In the genomic region with DNA sequence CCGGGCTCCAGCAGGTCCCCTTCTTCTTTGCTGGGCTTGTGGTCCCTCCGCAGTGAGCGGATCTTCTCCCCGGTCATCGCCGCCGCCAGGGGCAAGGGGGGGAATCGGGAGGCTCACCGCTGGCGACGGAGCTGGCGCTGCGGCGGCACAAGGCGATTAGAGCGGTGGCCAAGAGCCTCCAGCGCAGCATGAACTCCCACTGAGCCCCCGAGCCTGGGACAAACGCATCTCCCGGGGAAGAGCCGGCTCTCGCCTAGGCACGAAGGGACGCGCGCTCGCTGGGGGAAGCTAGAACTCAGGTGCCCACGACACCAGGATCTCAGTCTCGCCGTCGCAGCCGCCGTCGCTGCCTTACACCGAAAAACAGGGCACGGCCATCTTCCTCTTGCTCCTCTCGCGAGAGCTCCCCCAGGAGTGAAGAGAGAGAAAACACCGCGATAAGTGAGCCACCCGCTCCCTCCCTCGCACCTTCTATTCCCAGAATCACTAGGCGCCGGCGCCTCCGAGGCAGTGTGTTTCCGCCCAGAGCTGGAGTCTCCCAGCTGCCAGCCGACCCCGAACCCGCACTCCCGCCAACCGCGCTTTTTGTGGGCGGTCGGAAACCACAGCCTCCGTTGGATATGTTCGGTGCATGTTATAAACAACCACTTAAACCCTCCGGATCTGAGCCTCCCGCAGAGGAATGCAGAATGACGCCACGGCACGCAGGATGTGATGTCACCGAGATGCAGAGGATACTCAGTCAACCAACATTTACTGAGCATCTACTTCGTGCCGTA, we compare ENCODE assay signal across 1 cellular context.
TF ChIP-seq lines count a peak whose summit lies in the region.

A gene with protein sequence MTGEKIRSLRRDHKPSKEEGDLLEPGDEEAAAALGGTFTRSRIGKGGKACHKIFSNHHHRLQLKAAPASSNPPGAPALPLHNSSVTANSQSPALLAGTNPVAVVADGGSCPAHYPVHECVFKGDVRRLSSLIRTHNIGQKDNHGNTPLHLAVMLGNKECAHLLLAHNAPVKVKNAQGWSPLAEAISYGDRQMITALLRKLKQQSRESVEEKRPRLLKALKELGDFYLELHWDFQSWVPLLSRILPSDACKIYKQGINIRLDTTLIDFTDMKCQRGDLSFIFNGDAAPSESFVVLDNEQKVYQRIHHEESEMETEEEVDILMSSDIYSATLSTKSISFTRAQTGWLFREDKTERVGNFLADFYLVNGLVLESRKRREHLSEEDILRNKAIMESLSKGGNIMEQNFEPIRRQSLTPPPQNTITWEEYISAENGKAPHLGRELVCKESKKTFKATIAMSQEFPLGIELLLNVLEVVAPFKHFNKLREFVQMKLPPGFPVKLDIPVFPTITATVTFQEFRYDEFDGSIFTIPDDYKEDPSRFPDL (minus strand): TSS at position 391 of the 779 bp plus-strand sequence. CDS start 314 bp downstream, at position 77.

TF ChIP-seq in K562, 482 proteins besides CTCF, POLR2A, EP300 and RAD21 (continued from another document and continues in another):
- TF ChIP-seq, protein P1, sequence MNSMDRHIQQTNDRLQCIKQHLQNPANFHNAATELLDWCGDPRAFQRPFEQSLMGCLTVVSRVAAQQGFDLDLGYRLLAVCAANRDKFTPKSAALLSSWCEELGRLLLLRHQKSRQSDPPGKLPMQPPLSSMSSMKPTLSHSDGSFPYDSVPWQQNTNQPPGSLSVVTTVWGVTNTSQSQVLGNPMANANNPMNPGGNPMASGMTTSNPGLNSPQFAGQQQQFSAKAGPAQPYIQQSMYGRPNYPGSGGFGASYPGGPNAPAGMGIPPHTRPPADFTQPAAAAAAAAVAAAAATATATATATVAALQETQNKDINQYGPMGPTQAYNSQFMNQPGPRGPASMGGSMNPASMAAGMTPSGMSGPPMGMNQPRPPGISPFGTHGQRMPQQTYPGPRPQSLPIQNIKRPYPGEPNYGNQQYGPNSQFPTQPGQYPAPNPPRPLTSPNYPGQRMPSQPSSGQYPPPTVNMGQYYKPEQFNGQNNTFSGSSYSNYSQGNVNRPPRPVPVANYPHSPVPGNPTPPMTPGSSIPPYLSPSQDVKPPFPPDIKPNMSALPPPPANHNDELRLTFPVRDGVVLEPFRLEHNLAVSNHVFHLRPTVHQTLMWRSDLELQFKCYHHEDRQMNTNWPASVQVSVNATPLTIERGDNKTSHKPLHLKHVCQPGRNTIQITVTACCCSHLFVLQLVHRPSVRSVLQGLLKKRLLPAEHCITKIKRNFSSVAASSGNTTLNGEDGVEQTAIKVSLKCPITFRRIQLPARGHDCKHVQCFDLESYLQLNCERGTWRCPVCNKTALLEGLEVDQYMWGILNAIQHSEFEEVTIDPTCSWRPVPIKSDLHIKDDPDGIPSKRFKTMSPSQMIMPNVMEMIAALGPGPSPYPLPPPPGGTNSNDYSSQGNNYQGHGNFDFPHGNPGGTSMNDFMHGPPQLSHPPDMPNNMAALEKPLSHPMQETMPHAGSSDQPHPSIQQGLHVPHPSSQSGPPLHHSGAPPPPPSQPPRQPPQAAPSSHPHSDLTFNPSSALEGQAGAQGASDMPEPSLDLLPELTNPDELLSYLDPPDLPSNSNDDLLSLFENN (IDR thresholded peaks at IDR 0.05; ENCODE audit: low read depth in 2 of 2, low read length in 2 of 2) = no peak
- TF ChIP-seq, protein P2, sequence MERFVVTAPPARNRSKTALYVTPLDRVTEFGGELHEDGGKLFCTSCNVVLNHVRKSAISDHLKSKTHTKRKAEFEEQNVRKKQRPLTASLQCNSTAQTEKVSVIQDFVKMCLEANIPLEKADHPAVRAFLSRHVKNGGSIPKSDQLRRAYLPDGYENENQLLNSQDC (CRISPR knock-in tag; IDR thresholded peaks at IDR 0.05) = no peak
- TF ChIP-seq CEBPG (CRISPR knock-in tag; IDR thresholded peaks at IDR 0.05) (no peak), CEBPG (tag; conservative IDR thresholded peaks at IDR 0.05 in 1 of 2, IDR thresholded peaks at IDR 0.05 in 1 of 2) (peak in 1 of 2 experiments; percentile 39; a peak in 1 of 4 replicates), ZNF586 (CRISPR knock-in tag; conservative IDR thresholded peaks at IDR 0.05) (no peak), CHCHD3 (CRISPR knock-in tag; IDR thresholded peaks at IDR 0.05) (peak; percentile 20; the same call in 1 of the 2 replicates), ZNF707 (CRISPR knock-in tag; conservative IDR thresholded peaks at IDR 0.05) (0 out of 2 replicates have a peak, but pooled peaks have one; percentile 59), NCOA4 (IDR thresholded peaks at IDR 0.05; ENCODE audit: partially characterized antibody) (peak; percentile 9), PTBP1 (IDR thresholded peaks at IDR 0.05; ENCODE audit: low read depth, low read length) (0 out of 2 replicates have a peak, but pooled peaks have one; percentile 66), TEAD1 (CRISPR knock-in tag; IDR thresholded peaks at IDR 0.05) (peak; percentile 89 to 98), CXXC5 (CRISPR knock-in tag; IDR thresholded peaks at IDR 0.05) (peak; percentile 90), HNRNPLL (IDR thresholded peaks at IDR 0.05; ENCODE audit: low read depth, low read length, poor library complexity, severe bottlenecking) (peak; percentile 89), ZNF354B (CRISPR knock-in tag; IDR thresholded peaks at IDR 0.05) (no peak), POLR3A (IDR thresholded peaks at IDR 0.05; ENCODE audit: borderline replicate concordance, extremely low read depth, insufficient read depth, insufficient read length) (no peak), ZNF583 (CRISPR knock-in tag; IDR thresholded peaks at IDR 0.05) (no peak), ZZZ3 (IDR thresholded peaks at IDR 0.05) (0 out of 2 replicates have a peak, but pooled peaks have one; percentile 47), RUNX1 (IDR thresholded peaks at IDR 0.05; ENCODE audit: low read depth) (no peak), KLF1 (tag; IDR thresholded peaks at IDR 0.05) (no peak), TCF7 (IDR thresholded peaks at IDR 0.05; ENCODE audit: borderline replicate concordance) (peak; percentile 63; the same call in 1 of the 2 replicates), TCF7L2 (IDR thresholded peaks at IDR 0.05; ENCODE audit: low read depth, low read length) (no peak), HNRNPK (IDR thresholded peaks at IDR 0.05; ENCODE audit: low read depth, low read length, poor library complexity, severe bottlenecking) (no peak), TFAM (CRISPR knock-in tag; conservative IDR thresholded peaks at IDR 0.05) (no peak), ZC3H8 (IDR thresholded peaks at IDR 0.05) (no peak)
- TF ChIP-seq, protein P3, sequence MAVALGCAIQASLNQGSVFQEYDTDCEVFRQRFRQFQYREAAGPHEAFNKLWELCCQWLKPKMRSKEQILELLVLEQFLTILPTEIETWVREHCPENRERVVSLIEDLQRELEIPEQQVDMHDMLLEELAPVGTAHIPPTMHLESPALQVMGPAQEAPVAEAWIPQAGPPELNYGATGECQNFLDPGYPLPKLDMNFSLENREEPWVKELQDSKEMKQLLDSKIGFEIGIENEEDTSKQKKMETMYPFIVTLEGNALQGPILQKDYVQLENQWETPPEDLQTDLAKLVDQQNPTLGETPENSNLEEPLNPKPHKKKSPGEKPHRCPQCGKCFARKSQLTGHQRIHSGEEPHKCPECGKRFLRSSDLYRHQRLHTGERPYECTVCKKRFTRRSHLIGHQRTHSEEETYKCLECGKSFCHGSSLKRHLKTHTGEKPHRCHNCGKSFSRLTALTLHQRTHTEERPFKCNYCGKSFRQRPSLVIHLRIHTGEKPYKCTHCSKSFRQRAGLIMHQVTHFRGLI (CRISPR knock-in tag; IDR thresholded peaks at IDR 0.05) = peak; percentile 40; the same call in 1 of the 2 replicates
- TF ChIP-seq, protein P4, sequence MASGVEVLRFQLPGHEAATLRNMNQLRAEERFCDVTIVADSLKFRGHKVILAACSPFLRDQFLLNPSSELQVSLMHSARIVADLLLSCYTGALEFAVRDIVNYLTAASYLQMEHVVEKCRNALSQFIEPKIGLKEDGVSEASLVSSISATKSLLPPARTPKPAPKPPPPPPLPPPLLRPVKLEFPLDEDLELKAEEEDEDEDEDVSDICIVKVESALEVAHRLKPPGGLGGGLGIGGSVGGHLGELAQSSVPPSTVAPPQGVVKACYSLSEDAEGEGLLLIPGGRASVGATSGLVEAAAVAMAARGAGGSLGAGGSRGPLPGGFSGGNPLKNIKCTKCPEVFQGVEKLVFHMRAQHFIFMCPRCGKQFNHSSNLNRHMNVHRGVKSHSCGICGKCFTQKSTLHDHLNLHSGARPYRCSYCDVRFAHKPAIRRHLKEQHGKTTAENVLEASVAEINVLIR (CRISPR knock-in tag; IDR thresholded peaks at IDR 0.05) = peak; percentile 91
- TF ChIP-seq, protein P5, sequence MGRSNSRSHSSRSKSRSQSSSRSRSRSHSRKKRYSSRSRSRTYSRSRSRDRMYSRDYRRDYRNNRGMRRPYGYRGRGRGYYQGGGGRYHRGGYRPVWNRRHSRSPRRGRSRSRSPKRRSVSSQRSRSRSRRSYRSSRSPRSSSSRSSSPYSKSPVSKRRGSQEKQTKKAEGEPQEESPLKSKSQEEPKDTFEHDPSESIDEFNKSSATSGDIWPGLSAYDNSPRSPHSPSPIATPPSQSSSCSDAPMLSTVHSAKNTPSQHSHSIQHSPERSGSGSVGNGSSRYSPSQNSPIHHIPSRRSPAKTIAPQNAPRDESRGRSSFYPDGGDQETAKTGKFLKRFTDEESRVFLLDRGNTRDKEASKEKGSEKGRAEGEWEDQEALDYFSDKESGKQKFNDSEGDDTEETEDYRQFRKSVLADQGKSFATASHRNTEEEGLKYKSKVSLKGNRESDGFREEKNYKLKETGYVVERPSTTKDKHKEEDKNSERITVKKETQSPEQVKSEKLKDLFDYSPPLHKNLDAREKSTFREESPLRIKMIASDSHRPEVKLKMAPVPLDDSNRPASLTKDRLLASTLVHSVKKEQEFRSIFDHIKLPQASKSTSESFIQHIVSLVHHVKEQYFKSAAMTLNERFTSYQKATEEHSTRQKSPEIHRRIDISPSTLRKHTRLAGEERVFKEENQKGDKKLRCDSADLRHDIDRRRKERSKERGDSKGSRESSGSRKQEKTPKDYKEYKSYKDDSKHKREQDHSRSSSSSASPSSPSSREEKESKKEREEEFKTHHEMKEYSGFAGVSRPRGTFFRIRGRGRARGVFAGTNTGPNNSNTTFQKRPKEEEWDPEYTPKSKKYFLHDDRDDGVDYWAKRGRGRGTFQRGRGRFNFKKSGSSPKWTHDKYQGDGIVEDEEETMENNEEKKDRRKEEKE (IDR thresholded peaks at IDR 0.05; ENCODE audit: borderline replicate concordance in 1 of 2, control insufficient read depth in 1 of 2, low read depth in 2 of 2, low read length in 1 of 2) = no peak
- TF ChIP-seq, protein P6, sequence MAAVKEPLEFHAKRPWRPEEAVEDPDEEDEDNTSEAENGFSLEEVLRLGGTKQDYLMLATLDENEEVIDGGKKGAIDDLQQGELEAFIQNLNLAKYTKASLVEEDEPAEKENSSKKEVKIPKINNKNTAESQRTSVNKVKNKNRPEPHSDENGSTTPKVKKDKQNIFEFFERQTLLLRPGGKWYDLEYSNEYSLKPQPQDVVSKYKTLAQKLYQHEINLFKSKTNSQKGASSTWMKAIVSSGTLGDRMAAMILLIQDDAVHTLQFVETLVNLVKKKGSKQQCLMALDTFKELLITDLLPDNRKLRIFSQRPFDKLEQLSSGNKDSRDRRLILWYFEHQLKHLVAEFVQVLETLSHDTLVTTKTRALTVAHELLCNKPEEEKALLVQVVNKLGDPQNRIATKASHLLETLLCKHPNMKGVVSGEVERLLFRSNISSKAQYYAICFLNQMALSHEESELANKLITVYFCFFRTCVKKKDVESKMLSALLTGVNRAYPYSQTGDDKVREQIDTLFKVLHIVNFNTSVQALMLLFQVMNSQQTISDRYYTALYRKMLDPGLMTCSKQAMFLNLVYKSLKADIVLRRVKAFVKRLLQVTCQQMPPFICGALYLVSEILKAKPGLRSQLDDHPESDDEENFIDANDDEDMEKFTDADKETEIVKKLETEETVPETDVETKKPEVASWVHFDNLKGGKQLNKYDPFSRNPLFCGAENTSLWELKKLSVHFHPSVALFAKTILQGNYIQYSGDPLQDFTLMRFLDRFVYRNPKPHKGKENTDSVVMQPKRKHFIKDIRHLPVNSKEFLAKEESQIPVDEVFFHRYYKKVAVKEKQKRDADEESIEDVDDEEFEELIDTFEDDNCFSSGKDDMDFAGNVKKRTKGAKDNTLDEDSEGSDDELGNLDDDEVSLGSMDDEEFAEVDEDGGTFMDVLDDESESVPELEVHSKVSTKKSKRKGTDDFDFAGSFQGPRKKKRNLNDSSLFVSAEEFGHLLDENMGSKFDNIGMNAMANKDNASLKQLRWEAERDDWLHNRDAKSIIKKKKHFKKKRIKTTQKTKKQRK (IDR thresholded peaks at IDR 0.05; ENCODE audit: borderline replicate concordance, low read depth, low read length) = no peak
- TF ChIP-seq, protein P7, sequence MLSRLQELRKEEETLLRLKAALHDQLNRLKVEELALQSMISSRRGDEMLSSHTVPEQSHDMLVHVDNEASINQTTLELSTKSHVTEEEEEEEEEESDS (CRISPR knock-in tag; IDR thresholded peaks at IDR 0.05) = no peak
- TF ChIP-seq, protein P8, sequence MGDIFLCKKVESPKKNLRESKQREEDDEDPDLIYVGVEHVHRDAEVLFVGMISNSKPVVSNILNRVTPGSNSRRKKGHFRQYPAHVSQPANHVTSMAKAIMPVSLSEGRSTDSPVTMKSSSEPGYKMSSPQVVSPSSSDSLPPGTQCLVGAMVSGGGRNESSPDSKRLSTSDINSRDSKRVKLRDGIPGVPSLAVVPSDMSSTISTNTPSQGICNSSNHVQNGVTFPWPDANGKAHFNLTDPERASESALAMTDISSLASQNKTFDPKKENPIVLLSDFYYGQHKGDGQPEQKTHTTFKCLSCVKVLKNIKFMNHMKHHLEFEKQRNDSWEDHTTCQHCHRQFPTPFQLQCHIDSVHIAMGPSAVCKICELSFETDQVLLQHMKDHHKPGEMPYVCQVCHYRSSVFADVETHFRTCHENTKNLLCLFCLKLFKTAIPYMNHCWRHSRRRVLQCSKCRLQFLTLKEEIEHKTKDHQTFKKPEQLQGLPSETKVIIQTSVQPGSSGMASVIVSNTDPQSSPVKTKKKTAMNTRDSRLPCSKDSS (IDR thresholded peaks at IDR 0.05; ENCODE audit: low read depth, partially characterized antibody) = no peak
- TF ChIP-seq, protein P9, sequence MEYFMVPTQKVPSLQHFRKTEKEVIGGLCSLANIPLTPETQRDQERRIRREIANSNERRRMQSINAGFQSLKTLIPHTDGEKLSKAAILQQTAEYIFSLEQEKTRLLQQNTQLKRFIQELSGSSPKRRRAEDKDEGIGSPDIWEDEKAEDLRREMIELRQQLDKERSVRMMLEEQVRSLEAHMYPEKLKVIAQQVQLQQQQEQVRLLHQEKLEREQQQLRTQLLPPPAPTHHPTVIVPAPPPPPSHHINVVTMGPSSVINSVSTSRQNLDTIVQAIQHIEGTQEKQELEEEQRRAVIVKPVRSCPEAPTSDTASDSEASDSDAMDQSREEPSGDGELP (CRISPR knock-in tag; IDR thresholded peaks at IDR 0.05; ENCODE audit: borderline replicate concordance) = peak; percentile 94
- TF ChIP-seq, protein P10, sequence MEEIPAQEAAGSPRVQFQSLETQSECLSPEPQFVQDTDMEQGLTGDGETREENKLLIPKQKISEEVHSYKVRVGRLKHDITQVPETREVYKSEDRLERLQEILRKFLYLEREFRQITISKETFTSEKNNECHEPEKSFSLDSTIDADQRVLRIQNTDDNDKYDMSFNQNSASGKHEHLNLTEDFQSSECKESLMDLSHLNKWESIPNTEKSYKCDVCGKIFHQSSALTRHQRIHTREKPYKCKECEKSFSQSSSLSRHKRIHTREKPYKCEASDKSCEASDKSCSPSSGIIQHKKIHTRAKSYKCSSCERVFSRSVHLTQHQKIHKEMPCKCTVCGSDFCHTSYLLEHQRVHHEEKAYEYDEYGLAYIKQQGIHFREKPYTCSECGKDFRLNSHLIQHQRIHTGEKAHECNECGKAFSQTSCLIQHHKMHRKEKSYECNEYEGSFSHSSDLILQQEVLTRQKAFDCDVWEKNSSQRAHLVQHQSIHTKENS (CRISPR knock-in tag; IDR thresholded peaks at IDR 0.05) = no peak
